1 cellular context compared by ENCODE assay signal in the genomic region with DNA sequence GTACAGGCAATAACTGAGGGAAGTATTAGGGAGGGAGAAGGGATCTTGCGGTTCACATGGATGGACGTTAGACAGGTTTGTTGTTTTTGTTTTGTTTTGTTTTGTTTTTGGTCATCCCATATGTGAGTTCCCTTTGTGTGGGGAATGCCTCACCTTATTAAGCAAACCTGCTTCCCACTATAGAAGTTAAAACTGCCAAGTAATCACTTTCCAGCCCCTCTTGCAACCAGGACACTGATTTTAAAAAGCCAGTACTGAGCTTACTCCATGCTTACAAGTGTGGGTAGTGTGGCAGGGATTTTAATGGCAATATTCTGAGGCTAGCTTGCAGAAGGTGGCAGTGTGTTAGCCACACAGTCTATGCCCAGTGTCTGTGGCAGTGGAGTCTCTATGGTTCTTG.
TF ChIP-seq lines count a peak whose summit lies in the region.

No MANE protein-coding gene starts in this region.

TF ChIP-seq in HepG2, 621 proteins besides CTCF, POLR2A, EP300 and RAD21:
- TF ChIP-seq MZF1 (CRISPR knock-in tag; IDR thresholded peaks at IDR 0.05; ENCODE audit: borderline replicate concordance) (no peak), ZFX (CRISPR knock-in tag; IDR thresholded peaks at IDR 0.05; ENCODE audit: low read depth) (no peak), ZBTB8A (CRISPR knock-in tag; IDR thresholded peaks at IDR 0.05; ENCODE audit: borderline replicate concordance, low read depth) (no peak), NR2F6 (IDR thresholded peaks at IDR 0.05) (no peak), NR2F6 (CRISPR knock-in tag; IDR thresholded peaks at IDR 0.05) (no peak), ZSCAN9 (CRISPR knock-in tag; IDR thresholded peaks at IDR 0.05; ENCODE audit: borderline replicate concordance) (no peak), ZNF136 (CRISPR knock-in tag; IDR thresholded peaks at IDR 0.05; ENCODE audit: low read depth) (no peak), MAFK (conservative IDR thresholded peaks at IDR 0.05 in 1 of 2, IDR thresholded peaks at IDR 0.05 in 1 of 2; ENCODE audit: low read length in 2 of 2) (peak; percentile 88 to 90), MAFF (IDR thresholded peaks at IDR 0.05; ENCODE audit: low read depth, low read length) (peak; percentile 86)
